In the genomic region with DNA sequence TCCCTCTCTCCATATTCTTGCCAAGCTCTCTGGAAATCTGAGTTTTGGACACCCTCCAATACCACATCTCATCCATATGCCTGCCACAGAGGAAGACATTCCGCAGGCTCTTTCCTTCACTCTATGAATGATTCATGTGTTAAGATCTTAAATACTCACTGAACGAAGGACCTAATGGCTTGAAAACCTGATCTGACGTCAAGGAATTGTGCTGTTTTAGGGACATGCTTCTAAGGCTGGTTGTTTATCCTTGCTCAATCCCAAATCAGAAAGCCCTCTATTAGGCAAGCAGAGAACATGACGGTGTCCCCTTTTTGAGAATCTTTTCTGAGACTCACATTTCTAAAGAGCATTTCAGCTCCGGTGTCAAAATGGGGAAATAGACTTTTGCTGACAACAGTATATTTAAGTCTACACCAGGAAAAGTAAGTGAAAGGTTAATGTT, we compare ENCODE assay signal across 10 cellular contexts.
A peak's percentile ranks its signal among the peaks of the same experiment; 100 is the strongest.
DNase-seq lines count a peak whose midpoint lies in the region; ATAC-seq and TF ChIP-seq lines count a peak whose summit lies in the region.
"Had no signal": no experiment of that assay in that cellular context is flagged by ENCODE, and none has a peak within 500 bp of the region (broad histone marks: within the 10 kb centered on the region; RNA-seq: fewer than 3 reads in every experiment).

No MANE protein-coding gene starts in this region.

- no peak overlapping the region for H3K4me2 ChIP-seq in neural progenitor cell

- H3K4me1 Mint-ChIP-seq in neural progenitor cell: peaks cover 5% of the 10 kb centered on the region
- H3K4me1 Mint-ChIP-seq in activated CD4-positive, alpha-beta T cell treated with anti-CD3 and anti-CD28 coated beads, Interleukin-2, amount 10 ng/mL, durations not matched to agents 24 days and 14 days: no peaks in the 10 kb centered on the region

- peaks cover 6% of the 10 kb centered on the region for H3K9me3 Mint-ChIP-seq in neural progenitor cell
- no peaks in the 10 kb centered on the region for H3K9me3 Mint-ChIP-seq in activated CD4-positive, alpha-beta T cell treated with anti-CD3 and anti-CD28 coated beads, Interleukin-2, amount 10 ng/mL, durations not matched to agents 24 days and 14 days

- H3K27ac Mint-ChIP-seq in neural progenitor cell: no peak overlapping the region
- no peak overlapping the region for H3K27ac Mint-ChIP-seq in activated CD4-positive, alpha-beta T cell treated with anti-CD3 and anti-CD28 coated beads, Interleukin-2, amount 10 ng/mL, durations not matched to agents 24 days and 14 days

- H3K27ac ChIP-seq in neural progenitor cell: no peak overlapping the region

- no peaks in the 10 kb centered on the region for H3K4me1 ChIP-seq in neural progenitor cell

- POLR2A ChIA-PET in BJ (lab: Charles Lee): interaction anchor here (0.6 to 1.8 kb wide), 2 partner anchors 9 to 83 kb away, joined by 3 to 4 read pairs; no protein-coding TSS in a partner anchor

- no peak overlapping the region for H3K9ac ChIP-seq in neural progenitor cell

- peak overlapping the region; percentile 43 for H2AFZ ChIP-seq in neural progenitor cell (replicated peaks)

- H4K20me1 ChIP-seq in neural progenitor cell (ENCODE audit: low read depth): no peaks in the 10 kb centered on the region

- no peaks in the 10 kb centered on the region for H3K9me3 ChIP-seq in neural progenitor cell (ENCODE audit: low read depth)

- H3K27me3 ChIP-seq in BJ (ENCODE audit: control insufficient read depth, insufficient read depth, low read length): no peaks in the 10 kb centered on the region
- no peaks in the 10 kb centered on the region for H3K27me3 ChIP-seq in neural progenitor cell

- CTCF ChIA-PET in BJ (lab: Yijun Ruan, JAX): interaction anchor here (0.9 kb wide), 1 partner anchor 19 kb away, joined by 3 read pairs; no protein-coding TSS in a partner anchor

- no peaks in the 10 kb centered on the region for H3F3A ChIP-seq in neural progenitor cell (ENCODE audit: low read depth)

- TF ChIP-seq CTCF in BJ (IDR thresholded peaks at IDR 0.05; ENCODE audit: insufficient read depth, low read depth, low read length) (no peak), epithelial cell of proximal tubule (conservative IDR thresholded peaks at IDR 0.05; ENCODE audit: low read depth, low read length) (no peak), neural progenitor cell (IDR thresholded peaks at IDR 0.05) (no peak)

- H3K4me3 Mint-ChIP-seq in neural progenitor cell: no peak overlapping the region
- no peak overlapping the region for H3K4me3 Mint-ChIP-seq in activated CD4-positive, alpha-beta T cell treated with anti-CD3 and anti-CD28 coated beads, Interleukin-2, amount 10 ng/mL, durations not matched to agents 24 days and 14 days

- intact Hi-C loops in activated CD4-positive, alpha-beta T cell treated with anti-CD3 and anti-CD28 coated beads, Interleukin-2, amount 10 ng/mL, durations not matched to agents 24 days and 14 days (cut with micrococcal nuclease): no loop called here

- peaks cover 4% of the 10 kb centered on the region for H3K27me3 Mint-ChIP-seq in neural progenitor cell (ENCODE audit: insufficient read depth, low read depth)
- H3K27me3 Mint-ChIP-seq in activated CD4-positive, alpha-beta T cell treated with anti-CD3 and anti-CD28 coated beads, Interleukin-2, amount 10 ng/mL, durations not matched to agents 24 days and 14 days: peaks cover 6% of the 10 kb centered on the region

- H3K4me3 ChIP-seq in BJ (ENCODE audit: low read depth, low read length) (no peak overlapping the region), epithelial cell of proximal tubule (ENCODE audit: low read depth, low read length) (no peak overlapping the region), neural progenitor cell (no peak overlapping the region)

- H3K36me3 Mint-ChIP-seq in neural progenitor cell: no peaks in the 10 kb centered on the region
- no peaks in the 10 kb centered on the region for H3K36me3 Mint-ChIP-seq in activated CD4-positive, alpha-beta T cell treated with anti-CD3 and anti-CD28 coated beads, Interleukin-2, amount 10 ng/mL, durations not matched to agents 24 days and 14 days (ENCODE audit: low read depth)

- no peak for ATAC-seq in GM19351 (IDR thresholded peaks at IDR 0.05; ENCODE audit: unreplicated experiment)
- ATAC-seq in GM19035 (IDR thresholded peaks at IDR 0.05; ENCODE audit: unreplicated experiment): no peak

- no peaks in the 10 kb centered on the region for H3K79me2 ChIP-seq in neural progenitor cell (ENCODE audit: low read depth)

- peak; percentile 97 for DNase-seq in BJ (ENCODE audit: low read depth)
- DNase-seq in NCI-H524 treated with DMSO at 0.1 percent for 48 hours (lab: John Stamatoyannopoulos, UW): peak; percentile 78
- peak; percentile 20 for DNase-seq in epithelial cell of proximal tubule (ENCODE audit: low read depth)
- DNase-seq in neural progenitor cell (ENCODE audit: low spot score): no peak
- no peak for DNase-seq in activated CD4-positive, alpha-beta T cell treated with anti-CD3 and anti-CD28 coated beads, Interleukin-2, amount 10 ng/mL, durations not matched to agents 24 days and 14 days
- no peak for DNase-seq in nucleus accumbens (lab: John Stamatoyannopoulos, UW)
- DNase-seq: DMS53; stimulated activated CD4-positive, alpha-beta T cell treated with anti-CD3 and anti-CD28 coated beads, Interleukin-12 subunit alpha, Interleukin-12 subunit beta, amount 100 ng/mL, for 4 hours had no signal

- no peaks in the 10 kb centered on the region for H3K36me3 ChIP-seq in BJ (ENCODE audit: control insufficient read depth, insufficient read depth, low read length)
- no peaks in the 10 kb centered on the region for H3K36me3 ChIP-seq in neural progenitor cell

Comparison
In these comparisons a context has a peak if more than half of its experiments do, and no peak if none do; other contexts are left out.
1. DNase-seq: peak in BJ (single experiment), NCI-H524 treated with DMSO at 0.1 percent for 48 hours (single experiment) and epithelial cell of proximal tubule (single experiment); none in neural progenitor cell (single experiment), activated CD4-positive, alpha-beta T cell treated with anti-CD3 and anti-CD28 coated beads, Interleukin-2, amount 10 ng/mL, durations not matched to agents 24 days and 14 days (single experiment) and nucleus accumbens (0 of 56).